Comparison of ENCODE assay signal across 17 cellular contexts in genomic region chr10:25465582-25466372, GRCh38.
A peak's percentile ranks its signal among the peaks of the same experiment; 100 is the strongest.
DNase-seq lines count a peak whose midpoint lies in the region; ATAC-seq, FAIRE-seq and TF ChIP-seq lines count a peak whose summit lies in the region.
"Had no signal": no experiment of that assay in that cellular context is flagged by ENCODE, and none has a peak within 500 bp of the region (broad histone marks: within the 10 kb centered on the region; RNA-seq: fewer than 3 reads in every experiment).

No MANE protein-coding gene starts in this region.

- H3K36me3 ChIP-seq in colonic mucosa = no peaks in the 10 kb centered on the region
- H3K36me3 ChIP-seq: upper lobe of left lung had no signal

- peak overlapping the region; percentile 28 for H3K4me3 ChIP-seq in AG10803 (ENCODE audit: low read length)
- no peak overlapping the region for H3K4me3 ChIP-seq in colonic mucosa
- H3K4me3 ChIP-seq: SK-N-MC, upper lobe of left lung had no signal

- intact Hi-C loops in colonic mucosa (cut with DNase I) = no loop called here

- no peak overlapping the region for H3K9ac ChIP-seq in colonic mucosa (ENCODE audit: low read depth in 2 of 2, low read length in 2 of 2)

- no peaks in the 10 kb centered on the region for H3K4me1 ChIP-seq in colonic mucosa
- H3K4me1 ChIP-seq: upper lobe of left lung had no signal

- H3K27ac ChIP-seq in colonic mucosa = no peak overlapping the region
- H3K27ac ChIP-seq: SK-N-MC, upper lobe of left lung had no signal

- no peak overlapping the region for H3K4me3 Mint-ChIP-seq in T-helper 2 cell treated with Interferon-gamma antibody and Interleukin-4, amounts not matched to agents 5 μg/mL and 100 μg/mL, for 36 hours
- H3K4me3 Mint-ChIP-seq: IgD-negative memory B cell had no signal

- peaks cover 29% of the 10 kb centered on the region for H3K9me3 Mint-ChIP-seq in T-helper 2 cell treated with Interferon-gamma antibody and Interleukin-4, amounts not matched to agents 5 μg/mL and 100 μg/mL, for 36 hours

- no peak for TF ChIP-seq POLR2A in H54 (IDR thresholded peaks at IDR 0.05; ENCODE audit: low read depth, low read length)

- TF ChIP-seq CTCF in AG10803 (conservative IDR thresholded peaks at IDR 0.05; ENCODE audit: low read length) (no peak), colonic mucosa (IDR thresholded peaks at IDR 0.05) (no peak)

- DNase-seq in AG10803 (ENCODE audit: low read depth) = no peak
- DNase-seq in H54 (ENCODE audit: insufficient read length, low spot score) = peak; percentile 7
- peak; percentile 85 for DNase-seq in NCI-H2227 (lab: John Stamatoyannopoulos, UW; ENCODE audit: unreplicated experiment)
- DNase-seq in SK-MEL-5 (ENCODE audit: low read depth, low spot score) = peak; percentile 71
- no peak for DNase-seq in T-helper 2 cell treated with Interferon-gamma antibody and Interleukin-4, amounts not matched to agents 5 μg/mL and 100 μg/mL, for 36 hours (ENCODE audit: low spot score)
- DNase-seq in colonic mucosa = no peak
- DNase-seq: activated CD4-positive, CD25-positive, alpha-beta regulatory T cell treated with anti-CD3 and anti-CD28 coated beads, Interleukin-2, amount 50 U/mL, for 72 hours; activated T-cell treated with anti-CD3 and anti-CD28 coated beads, Interleukin-2, amount 50 U/mL, for 48 hours; effector memory CD4-positive, alpha-beta T cell; HCEC 1CT; NCI-H446; upper lobe of left lung had no signal

- no peaks in the 10 kb centered on the region for H3K27me3 ChIP-seq in colonic mucosa
- H3K27me3 ChIP-seq: upper lobe of left lung had no signal

- FAIRE-seq in H54 (lab: Jason Lieb, UNC) = peak; percentile 98
- FAIRE-seq: keratinocyte had no signal

- H3K27me3 Mint-ChIP-seq in T-helper 2 cell treated with Interferon-gamma antibody and Interleukin-4, amounts not matched to agents 5 μg/mL and 100 μg/mL, for 36 hours (ENCODE audit: low read depth) = no peaks in the 10 kb centered on the region
- H3K27me3 Mint-ChIP-seq: IgD-negative memory B cell had no signal

- ATAC-seq in GM19324 (IDR thresholded peaks at IDR 0.05; ENCODE audit: low FRiP score, unreplicated experiment) (no peak), HG03442 (IDR thresholded peaks at IDR 0.05; ENCODE audit: unreplicated experiment) (no peak)

- no peaks in the 10 kb centered on the region for H3K9me3 ChIP-seq in colonic mucosa
- H3K9me3 ChIP-seq: upper lobe of left lung had no signal

- H3K4me1 Mint-ChIP-seq in T-helper 2 cell treated with Interferon-gamma antibody and Interleukin-4, amounts not matched to agents 5 μg/mL and 100 μg/mL, for 36 hours (ENCODE audit: low read depth) = no peaks in the 10 kb centered on the region
- H3K4me1 Mint-ChIP-seq: IgD-negative memory B cell had no signal

- no peaks in the 10 kb centered on the region for H3K36me3 Mint-ChIP-seq in T-helper 2 cell treated with Interferon-gamma antibody and Interleukin-4, amounts not matched to agents 5 μg/mL and 100 μg/mL, for 36 hours (ENCODE audit: low read depth)
- H3K36me3 Mint-ChIP-seq: IgD-negative memory B cell had no signal

- in situ Hi-C loops in SK-MEL-5 (cut with HindIII; ENCODE audit: low pct_unique_long_range_greater_than_20kb, low sequenced_read_pairs) = no loop called here

- no peak overlapping the region for H3K27ac Mint-ChIP-seq in T-helper 2 cell treated with Interferon-gamma antibody and Interleukin-4, amounts not matched to agents 5 μg/mL and 100 μg/mL, for 36 hours
- H3K27ac Mint-ChIP-seq: IgD-negative memory B cell had no signal

Comparison
In these comparisons a context has a peak if more than half of its experiments do, and no peak if none do; other contexts are left out.
1. DNase-seq: peak in H54 (single experiment), NCI-H2227 (single experiment) and SK-MEL-5 (single experiment); none in AG10803 (single experiment), T-helper 2 cell treated with Interferon-gamma antibody and Interleukin-4, amounts not matched to agents 5 μg/mL and 100 μg/mL, for 36 hours (single experiment) and colonic mucosa (single experiment).